Comparison of ENCODE assay signal across 17 cellular contexts in genomic region chr11:114256898-114257286, GRCh38. TPM values are rescaled to one million over a fixed set of nuclear protein-coding genes. Genes with fewer than 3 reads are reported as not detected.
A peak's percentile ranks its signal among the peaks of the same experiment; 100 is the strongest.
DNase-seq lines count a peak whose midpoint lies in the region; ATAC-seq and TF ChIP-seq lines count a peak whose summit lies in the region.
"Had no signal": no experiment of that assay in that cellular context is flagged by ENCODE, and none has a peak within 500 bp of the region (broad histone marks: within the 10 kb centered on the region; RNA-seq: fewer than 3 reads in every experiment).

No MANE protein-coding gene starts in this region.

- H3K9me3 ChIP-seq in right atrium auricular region, result no peaks in the 10 kb centered on the region
- H3K9me3 ChIP-seq in skeletal muscle satellite cell (replicated peaks; ENCODE audit: low read length), result no peaks in the 10 kb centered on the region
- H3K9me3 ChIP-seq: Peyer's patch had no signal

- H3K4me3 Mint-ChIP-seq in stimulated activated naive CD8-positive, alpha-beta T cell treated with anti-CD3 and anti-CD28 coated beads, Interleukin-15, amount 100 ng/mL, for 72 hours, result no peak overlapping the region
- H3K4me3 Mint-ChIP-seq: activated CD4-positive, alpha-beta T cell treated with anti-CD3 and anti-CD28 coated beads for 36 hours; activated T-cell treated with anti-CD3 and anti-CD28 coated beads, Interleukin-2, amount 50 U/mL, for 4 hours had no signal

- no peaks in the 10 kb centered on the region for H3K27me3 ChIP-seq in right atrium auricular region
- no peaks in the 10 kb centered on the region for H3K27me3 ChIP-seq in skeletal muscle satellite cell (ENCODE audit: control insufficient read depth, insufficient read depth, low read length)
- H3K27me3 ChIP-seq: Peyer's patch had no signal

- CTCF ChIA-PET in HEK293T (lab: Yijun Ruan, JAX), result interaction anchor here (0.6 to 1.4 kb wide), 2 partner anchors 64 to 267 kb away, joined by 3 to 8 read pairs; no protein-coding TSS in a partner anchor

- peak overlapping the region; percentile 51 for H3K4me2 ChIP-seq in skeletal muscle satellite cell (ENCODE audit: low read length)

- ATAC-seq in stimulated activated naive CD8-positive, alpha-beta T cell treated with anti-CD3 and anti-CD28 coated beads, Interleukin-15, amount 100 ng/mL, for 72 hours, result peak; percentile 21
- ATAC-seq in stimulated activated naive CD8-positive, alpha-beta T cell treated with anti-CD3 and anti-CD28 coated beads, Interleukin-15, Interleukin-2, amounts not matched to agents 100 U/mL and 50 U/mL, for 24 hours, result no peak
- ATAC-seq in HG02981 (IDR thresholded peaks at IDR 0.05; ENCODE audit: unreplicated experiment) (no peak), HG03175 (IDR thresholded peaks at IDR 0.05; ENCODE audit: unreplicated experiment) (no peak)
- ATAC-seq: activated CD4-positive, alpha-beta T cell treated with anti-CD3 and anti-CD28 coated beads for 36 hours; activated T-cell treated with anti-CD3 and anti-CD28 coated beads, Interleukin-2, amount 50 U/mL, for 4 hours had no signal

- no peaks in the 10 kb centered on the region for H3K9me3 Mint-ChIP-seq in stimulated activated naive CD8-positive, alpha-beta T cell treated with anti-CD3 and anti-CD28 coated beads, Interleukin-15, amount 100 ng/mL, for 72 hours
- H3K9me3 Mint-ChIP-seq: activated T-cell treated with anti-CD3 and anti-CD28 coated beads, Interleukin-2, amount 50 U/mL, for 4 hours had no signal

- peak overlapping the region; percentile 88 to 89 for H3K27ac ChIP-seq in right atrium auricular region
- H3K27ac ChIP-seq: GM23248 had no signal

- no peak overlapping the region for H3K4me3 ChIP-seq in right atrium auricular region
- H3K4me3 ChIP-seq in skeletal muscle satellite cell (ENCODE audit: low read length), result no peak overlapping the region
- H3K4me3 ChIP-seq: GM23248, Peyer's patch had no signal

- no peak for TF ChIP-seq CTCF in right atrium auricular region (IDR thresholded peaks at IDR 0.05)

- peak overlapping the region; percentile 57 for H3K9ac ChIP-seq in skeletal muscle satellite cell (ENCODE audit: low read depth, low read length)
- H3K9ac ChIP-seq: GM23248 had no signal

- POLR2A ChIA-PET in HEK293T (lab: Yijun Ruan, JAX), result no interaction called here

- DNase-seq in stimulated activated naive CD8-positive, alpha-beta T cell treated with anti-CD3 and anti-CD28 coated beads, Interleukin-15, amount 100 ng/mL, for 72 hours, result no peak
- DNase-seq in stimulated activated naive CD8-positive, alpha-beta T cell treated with anti-CD3 and anti-CD28 coated beads, Interleukin-15, Interleukin-2, amounts not matched to agents 100 U/mL and 50 U/mL, for 24 hours, result no peak
- DNase-seq in right atrium auricular region (ENCODE audit: low spot score) (no peak), DMS79 treated with DMSO at 0.1 percent for 48 hours (lab: John Stamatoyannopoulos, UW) (no peak), HEK293T (ENCODE audit: extremely low spot score) (no peak)
- DNase-seq: activated CD4-positive, alpha-beta T cell treated with anti-CD3 and anti-CD28 coated beads for 36 hours; activated T-cell treated with anti-CD3 and anti-CD28 coated beads, Interleukin-2, amount 50 U/mL, for 4 hours; Calu3; dermis blood vessel endothelial cell; GM23248; NCI-H146; NCI-H510A; Peyer's patch had no signal

- no peaks in the 10 kb centered on the region for H3K27me3 Mint-ChIP-seq in stimulated activated naive CD8-positive, alpha-beta T cell treated with anti-CD3 and anti-CD28 coated beads, Interleukin-15, amount 100 ng/mL, for 72 hours
- H3K27me3 Mint-ChIP-seq: activated CD4-positive, alpha-beta T cell treated with anti-CD3 and anti-CD28 coated beads for 36 hours had no signal

- H3K36me3 ChIP-seq in right atrium auricular region, result peaks cover 26% of the 10 kb centered on the region
- H3K36me3 ChIP-seq in skeletal muscle satellite cell (ENCODE audit: insufficient read depth, low read length), result peaks cover 25% of the 10 kb centered on the region

- H3K4me1 Mint-ChIP-seq in stimulated activated naive CD8-positive, alpha-beta T cell treated with anti-CD3 and anti-CD28 coated beads, Interleukin-15, amount 100 ng/mL, for 72 hours, result no peaks in the 10 kb centered on the region
- H3K4me1 Mint-ChIP-seq: activated CD4-positive, alpha-beta T cell treated with anti-CD3 and anti-CD28 coated beads for 36 hours had no signal

- H3K27ac Mint-ChIP-seq in stimulated activated naive CD8-positive, alpha-beta T cell treated with anti-CD3 and anti-CD28 coated beads, Interleukin-15, amount 100 ng/mL, for 72 hours, result no peak overlapping the region
- H3K27ac Mint-ChIP-seq: activated CD4-positive, alpha-beta T cell treated with anti-CD3 and anti-CD28 coated beads for 36 hours had no signal

- H3K4me1 ChIP-seq in right atrium auricular region (peaks cover 0 to 61% of the 10 kb centered on the region in 2 donors), skeletal muscle satellite cell (ENCODE audit: control insufficient read depth, insufficient read depth, low read length) (peaks cover 39% of the 10 kb centered on the region)

TF ChIP-seq in HEK293T, 16 proteins besides CTCF, POLR2A, EP300 and RAD21:
- no peak for TF ChIP-seq NFRKB (IDR thresholded peaks at IDR 0.05)
- no peak for TF ChIP-seq LEF1 (IDR thresholded peaks at IDR 0.05; ENCODE audit: borderline replicate concordance)
- TF ChIP-seq SUZ12 (IDR thresholded peaks at IDR 0.05), result no peak
- no peak for TF ChIP-seq SP1 (IDR thresholded peaks at IDR 0.05)
- TF ChIP-seq TARDBP (IDR thresholded peaks at IDR 0.05), result no peak
- TF ChIP-seq CTBP1 (IDR thresholded peaks at IDR 0.05; ENCODE audit: borderline replicate concordance), result no peak
- no peak for TF ChIP-seq ZNF384 (IDR thresholded peaks at IDR 0.05)
- TF ChIP-seq BHLHE40 (IDR thresholded peaks at IDR 0.05; ENCODE audit: borderline replicate concordance), result no peak
- TF ChIP-seq ARNT (IDR thresholded peaks at IDR 0.05), result no peak
- TF ChIP-seq FOXK2 (IDR thresholded peaks at IDR 0.05), result no peak
- no peak for TF ChIP-seq HDGF (IDR thresholded peaks at IDR 0.05; ENCODE audit: borderline replicate concordance)
- no peak for TF ChIP-seq PKNOX1 (IDR thresholded peaks at IDR 0.05)
- no peak for TF ChIP-seq FOXA1 (IDR thresholded peaks at IDR 0.05)
- no peak for TF ChIP-seq L3MBTL2 (conservative IDR thresholded peaks at IDR 0.05)
TF ChIP-seq in HEK293T: peak in this region for 0.

RNA-seq across cellular contexts. Expression of gene NNMT, which starts 39.3 kb away (rescaled TPM):
- 100 to 1,000 TPM in 1 of 2 donors, 10 to 100 TPM in 1; 83.7 to 240 TPM for total RNA-seq in right atrium auricular region
- 250 and 318 TPM in 2 replicates for total RNA-seq in skeletal muscle satellite cell (2012; rRNA removed)
- total RNA-seq: activated CD4-positive, alpha-beta T cell treated with anti-CD3 and anti-CD28 coated beads for 36 hours; T-helper 1 cell treated with Interleukin-12 subunit alpha and Interleukin-12 subunit beta and Interleukin-4 antibody, amounts not matched to agents 30 ng/mL and 1 ng/mL, for 36 hours had no signal
